In the genomic region with DNA sequence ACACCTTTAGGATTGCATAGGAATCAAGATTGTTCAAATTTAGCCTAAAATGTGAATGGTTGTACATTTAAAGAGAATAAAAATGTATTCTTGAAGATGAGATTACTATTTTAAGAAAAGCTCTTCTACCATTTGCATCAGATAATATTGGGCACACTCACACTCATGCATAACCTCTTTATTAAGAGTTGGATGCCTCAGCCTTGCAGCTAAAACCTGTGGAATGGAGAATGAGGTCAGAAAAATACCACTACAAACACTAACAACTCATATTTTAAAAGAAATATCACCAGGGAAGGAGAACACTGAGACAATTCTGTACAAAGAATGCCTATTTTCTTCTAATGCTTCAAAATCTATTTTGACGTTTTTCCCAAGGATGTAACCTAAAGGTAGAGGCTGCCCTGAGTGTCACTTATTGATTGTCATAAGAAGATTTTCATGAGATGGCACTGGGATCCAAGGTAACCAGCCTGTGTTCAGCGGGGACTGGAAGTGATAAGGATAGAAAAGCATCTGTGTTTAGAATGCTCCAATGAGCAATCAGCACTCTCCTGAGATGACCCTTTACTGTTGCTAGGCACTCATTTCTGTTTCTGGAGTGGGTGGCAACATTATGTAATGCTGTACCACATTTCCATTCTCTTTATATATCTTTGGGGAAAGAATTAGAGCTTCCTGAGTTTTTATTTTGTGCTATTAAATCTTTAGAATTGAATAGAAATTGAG, we compare ENCODE assay signal across 14 cellular contexts. TPM values are rescaled to one million over a fixed set of nuclear protein-coding genes. Genes with fewer than 3 reads are reported as not detected.
DNase-seq lines count a peak whose midpoint lies in the region; ATAC-seq and TF ChIP-seq lines count a peak whose summit lies in the region.
"Had no signal": no experiment of that assay in that cellular context is flagged by ENCODE, and none has a peak within 500 bp of the region (broad histone marks: within the 10 kb centered on the region; RNA-seq: fewer than 3 reads in every experiment).

No MANE protein-coding gene starts in this region.

- no peaks in the 10 kb centered on the region for H3K9me3 ChIP-seq in heart left ventricle
- H3K9me3 ChIP-seq in left ventricle myocardium inferior (replicated peaks), result no peaks in the 10 kb centered on the region
- H3K9me3 ChIP-seq: psoas muscle had no signal

- H3K4me1 ChIP-seq in heart left ventricle, result peaks cover 0 to 37% (median 18%) of the 10 kb centered on the region in 12 donors
- H3K4me1 ChIP-seq in left ventricle myocardium inferior, result peaks cover 46% of the 10 kb centered on the region

- no peak for TF ChIP-seq POLR2A in heart left ventricle (IDR thresholded peaks at IDR 0.05)

- H3K27me3 ChIP-seq in heart left ventricle, result no peaks in the 10 kb centered on the region
- no peaks in the 10 kb centered on the region for H3K27me3 ChIP-seq in left ventricle myocardium inferior (ENCODE audit: low read depth)

- intact Hi-C loops in heart left ventricle (cut with DNase I), result no loop called here
- intact Hi-C loops in left ventricle myocardium inferior (cut with micrococcal nuclease), result no loop called here

- 53 to 64% (median 57%) methylated on average over 2 of the region's 2 CpGs for WGBS in heart left ventricle, 4 donors

- H3K4me3 ChIP-seq in heart left ventricle (no peak overlapping the region), left ventricle myocardium inferior (no peak overlapping the region), fibroblast of mammary gland (ENCODE audit: control insufficient read depth, low read depth, low read length) (no peak overlapping the region)
- H3K4me3 ChIP-seq: psoas muscle had no signal

- H3K27ac ChIP-seq in heart left ventricle (peak overlapping the region in 1 of 12 donors; percentile 9), left ventricle myocardium inferior (replicated peaks) (no peak overlapping the region)
- H3K27ac ChIP-seq: psoas muscle had no signal

- no peak for DNase-seq in heart left ventricle
- no peak for DNase-seq in left ventricle myocardium inferior
- DNase-seq in NCI-H446 (lab: John Stamatoyannopoulos, UW), result peak; percentile 9 to 62
- peak; percentile 52 for DNase-seq in fibroblast of mammary gland (ENCODE audit: low read depth)
- no peak for DNase-seq in NCI-H1048 (lab: John Stamatoyannopoulos, UW)
- DNase-seq: activated B cell treated with CpG ODN at 0.5 μM for 24 hours; H9; kidney; MM.1S; psoas muscle; stimulated activated naive CD4-positive, alpha-beta T cell had no signal

- ATAC-seq in heart left ventricle (peak in 3 of 4 donors; percentile 69 to 90 (median 82)), GM21526 (IDR thresholded peaks at IDR 0.05; ENCODE audit: low FRiP score, unreplicated experiment) (no peak), HG03457 (IDR thresholded peaks at IDR 0.05; ENCODE audit: unreplicated experiment) (no peak), GM21381 (IDR thresholded peaks at IDR 0.05; ENCODE audit: unreplicated experiment) (no peak)
- ATAC-seq: psoas muscle had no signal

- TF ChIP-seq CTCF in heart left ventricle (IDR thresholded peaks at IDR 0.05), result no peak
- TF ChIP-seq CTCF in left ventricle myocardium inferior (IDR thresholded peaks at IDR 0.05; ENCODE audit: borderline replicate concordance), result no peak
- TF ChIP-seq CTCF in fibroblast of mammary gland (conservative IDR thresholded peaks at IDR 0.05; ENCODE audit: control insufficient read depth, insufficient read depth, low read depth, low read length), result no peak

- H3K36me3 ChIP-seq in heart left ventricle (no peaks in the 10 kb centered on the region), left ventricle myocardium inferior (no peaks in the 10 kb centered on the region)

RNA-seq across cellular contexts. Expression of a gene that starts 26.6 kb away (rescaled TPM):
- total RNA-seq in heart left ventricle (10 to 100 TPM; 12.5 to 48.2 (median 24.9) TPM), left ventricle myocardium inferior (18.2 TPM)
- polyA plus RNA-seq in heart left ventricle, result 10 to 100 TPM in 1 of 2 donors, 1 to 10 TPM in 1; 9.1 to 21.9 TPM

Comparison
In these comparisons a context has a peak if more than half of its experiments do, and no peak if none do; other contexts are left out.
1. ATAC-seq: peak in heart left ventricle (3 of 4); none in GM21526 (single experiment), HG03457 (single experiment) and GM21381 (single experiment).
2. DNase-seq: peak in NCI-H446 (2 of 2) and fibroblast of mammary gland (single experiment); none in heart left ventricle (0 of 5), left ventricle myocardium inferior (single experiment) and NCI-H1048 (single experiment).